ENCODE assay signal across 22 cellular contexts in genomic region chr3:193996205-193996604, GRCh38.
"Had no signal": no experiment of that assay in that cellular context is flagged by ENCODE, and none has a peak within 500 bp of the region (broad histone marks: within the 10 kb centered on the region; RNA-seq: fewer than 3 reads in every experiment).

No MANE protein-coding gene starts in this region.

- H3K4me1 ChIP-seq: parathyroid adenoma had no signal

- H2AFZ ChIP-seq: parathyroid adenoma had no signal

- DNase-seq: activated CD4-positive, alpha-beta memory T cell treated with anti-CD3 and anti-CD28 coated beads, Interleukin-2, amount 10 ng/mL, durations not matched to agents 7 days and 5 days; activated CD4-positive, alpha-beta T cell treated with anti-CD3 and anti-CD28 coated beads for 1 hour; activated CD4-positive, alpha-beta T cell treated with anti-CD3 and anti-CD28 coated beads, Interleukin-2, amount 10 ng/mL, durations not matched to agents 7 days and 5 days; activated T-cell treated with anti-CD3 and anti-CD28 coated beads, Interleukin-2, amount 50 U/mL, for 4 hours; anterior cingulate cortex; effector CD8-positive, alpha-beta T cell; hippocampal formation; immature natural killer cell; left lung; mammary epithelial cell; naive B cell; occipital lobe; psoas muscle; stimulated activated CD4-positive, alpha-beta T cell treated with anti-CD3 and anti-CD28 coated beads, Interleukin-15, amount 100 ng/mL, for 24 hours; stimulated activated CD4-positive, alpha-beta T cell treated with anti-CD3 and anti-CD28 coated beads, Interleukin-2, amount 100 ng/mL, for 24 hours; stimulated activated naive CD4-positive, alpha-beta T cell; T-helper 2 cell had no signal

- H3K4me1 Mint-ChIP-seq: activated CD4-positive, alpha-beta memory T cell treated with anti-CD3 and anti-CD28 coated beads, Interleukin-2, amount 10 ng/mL, durations not matched to agents 7 days and 5 days; activated naive CD4-positive, alpha-beta T cell treated with anti-CD3 and anti-CD28 coated beads, Interleukin-2, amount 50 U/mL, for 24 hours; immature natural killer cell had no signal

- H3K9ac ChIP-seq: parathyroid adenoma had no signal

- H3K4me3 Mint-ChIP-seq: activated CD4-positive, alpha-beta memory T cell treated with anti-CD3 and anti-CD28 coated beads, Interleukin-2, amount 10 ng/mL, durations not matched to agents 7 days and 5 days; activated CD4-positive, alpha-beta T cell treated with anti-CD3 and anti-CD28 coated beads, Interleukin-2, amount 10 ng/mL, durations not matched to agents 7 days and 5 days; activated naive CD4-positive, alpha-beta T cell treated with anti-CD3 and anti-CD28 coated beads, Interleukin-2, amount 50 U/mL, for 24 hours; activated T-cell treated with anti-CD3 and anti-CD28 coated beads, Interleukin-2, amount 50 U/mL, for 4 hours; immature natural killer cell; mesothelial cell of epicardium; naive B cell had no signal

- H3K36me3 ChIP-seq: left lung, tibial nerve had no signal

- H3K27ac Mint-ChIP-seq: activated CD4-positive, alpha-beta memory T cell treated with anti-CD3 and anti-CD28 coated beads, Interleukin-2, amount 10 ng/mL, durations not matched to agents 7 days and 5 days; activated CD4-positive, alpha-beta T cell treated with anti-CD3 and anti-CD28 coated beads, Interleukin-2, amount 10 ng/mL, durations not matched to agents 7 days and 5 days; activated naive CD4-positive, alpha-beta T cell treated with anti-CD3 and anti-CD28 coated beads, Interleukin-2, amount 50 U/mL, for 24 hours; activated T-helper 2 cell treated with anti-CD3 and anti-CD28 coated beads, Interferon-gamma antibody, Interleukin-2, Interleukin-4, amounts not matched to agents 10 μg/mL and 5 μg/mL and 100 μg/mL, durations not matched to agents 14 hours and 24 hours and 36 hours; immature natural killer cell; mesothelial cell of epicardium had no signal

- H3K27me3 ChIP-seq: left lung, tibial nerve had no signal

- H3K9me3 Mint-ChIP-seq: activated CD4-positive, alpha-beta memory T cell treated with anti-CD3 and anti-CD28 coated beads, Interleukin-2, amount 10 ng/mL, durations not matched to agents 7 days and 5 days; activated CD4-positive, alpha-beta T cell treated with anti-CD3 and anti-CD28 coated beads, Interleukin-2, amount 10 ng/mL, durations not matched to agents 7 days and 5 days; activated naive CD4-positive, alpha-beta T cell treated with anti-CD3 and anti-CD28 coated beads, Interleukin-2, amount 50 U/mL, for 24 hours; activated T-cell treated with anti-CD3 and anti-CD28 coated beads, Interleukin-2, amount 50 U/mL, for 4 hours; activated T-helper 2 cell treated with anti-CD3 and anti-CD28 coated beads, Interferon-gamma antibody, Interleukin-2, Interleukin-4, amounts not matched to agents 10 μg/mL and 5 μg/mL and 100 μg/mL, durations not matched to agents 14 hours and 24 hours and 36 hours; immature natural killer cell; mesothelial cell of epicardium; naive B cell had no signal

- H3K4me3 ChIP-seq: left lung, psoas muscle, tibial nerve had no signal

- H3K9me3 ChIP-seq: left lung, psoas muscle, tibial nerve had no signal

- ATAC-seq: activated T-cell treated with anti-CD3 and anti-CD28 coated beads, Interleukin-2, amount 50 U/mL, for 4 hours had no signal

- H3K27ac ChIP-seq: parathyroid adenoma, tibial nerve had no signal

- H3K36me3 Mint-ChIP-seq: activated naive CD4-positive, alpha-beta T cell treated with anti-CD3 and anti-CD28 coated beads, Interleukin-2, amount 50 U/mL, for 24 hours; immature natural killer cell; mesothelial cell of epicardium; naive B cell had no signal
